17 cellular contexts compared by ENCODE assay signal in genomic region chr1:217563179-217563578, GRCh38.
DNase-seq lines count a peak whose midpoint lies in the region; ATAC-seq, FAIRE-seq and TF ChIP-seq lines count a peak whose summit lies in the region.
"Had no signal": no experiment of that assay in that cellular context is flagged by ENCODE, and none has a peak within 500 bp of the region (broad histone marks: within the 10 kb centered on the region; RNA-seq: fewer than 3 reads in every experiment).

No MANE protein-coding gene starts in this region.

- TF ChIP-seq POLR2A in HCT116 (IDR thresholded peaks at IDR 0.05; ENCODE audit: borderline replicate concordance, extremely low read depth, insufficient read depth, insufficient read length), result no peak

- ATAC-seq in HCT116, result no peak
- ATAC-seq in RWPE2 (ENCODE audit: low read depth), result no peak
- no peak for ATAC-seq in GM18858 (IDR thresholded peaks at IDR 0.05; ENCODE audit: unreplicated experiment)
- no peak for ATAC-seq in HG03280 (IDR thresholded peaks at IDR 0.05; ENCODE audit: unreplicated experiment)

- POLR2A ChIA-PET in HCT116 (lab: Charles Lee), result no interaction called here

- no TSS peak for BruUV-seq in HCT116 (replicated peaks; lab: Mats Ljungman, UMichigan)

- H3K4me2 ChIP-seq in HCT116 (ENCODE audit: low read length), result peak overlapping the region; percentile 6; the same call in 1 of the 2 replicates

- peaks cover 0 to 9% of the 10 kb centered on the region in 2 experiments; a peak in 2 of 4 replicates for H3K4me1 ChIP-seq in HCT116 (ENCODE audit: control insufficient read depth in 1 of 2, insufficient read depth in 2 of 2, low read length in 2 of 2)
- peaks cover 13% of the 10 kb centered on the region for H3K4me1 ChIP-seq in RWPE2 (ENCODE audit: insufficient read depth, poor library complexity, severe bottlenecking)

- H3K9me2 ChIP-seq in HCT116 (ENCODE audit: insufficient read depth), result no peaks in the 10 kb centered on the region

- H3K9me3 ChIP-seq in HCT116 (ENCODE audit: control insufficient read depth in 1 of 2, insufficient read depth in 1 of 2, low read depth in 1 of 2, low read length in 2 of 2) (no peaks in the 10 kb centered on the region), RWPE2 (ENCODE audit: severe bottlenecking) (no peaks in the 10 kb centered on the region)

- RAD21 ChIA-PET in HCT116 (lab: Charles Lee; ENCODE audit: low non-redundant PET in 1 of 2, low total read pairs in 2 of 2, uncharacterized antibody in 2 of 2, unreplicated experiment in 2 of 2), result no interaction called here

- no peaks in the 10 kb centered on the region for H4K20me1 ChIP-seq in HCT116 (ENCODE audit: insufficient read depth)

- TF ChIP-seq RAD21 in HCT116 (IDR thresholded peaks at IDR 0.05; ENCODE audit: low read depth), result no peak

- DNase-seq in HCT116 (ENCODE audit: low read depth, low spot score) (no peak), RWPE2 (ENCODE audit: low spot score) (no peak), epithelial cell of prostate (ENCODE audit: low read depth, low spot score) (no peak), NCI-H345 (lab: John Stamatoyannopoulos, UW) (no peak), urothelium cell line (ENCODE audit: low spot score) (no peak)
- DNase-seq: AML-193; CD4-positive, alpha-beta T cell; H7; NCI-H1092 treated with DMSO at 0.1 percent for 48 hours; NCI-H1694 treated with DMSO at 0.1 percent for 48 hours; NCI-H446; NCI-H748 treated with DMSO at 0.1 percent for 48 hours; SHP77 had no signal

- H3K27ac ChIP-seq in 22Rv1, result no peak overlapping the region
- H3K27ac ChIP-seq in HCT116 (ENCODE audit: low read depth, low read length), result no peak overlapping the region
- peak overlapping the region; percentile 64 for H3K27ac ChIP-seq in RWPE2 (ENCODE audit: poor library complexity, severe bottlenecking)
- H3K27ac ChIP-seq in epithelial cell of prostate, result peak overlapping the region; percentile 74

- no peak overlapping the region for H2AFZ ChIP-seq in HCT116 (ENCODE audit: low read depth, low read length, poor library complexity, severe bottlenecking)

- CTCF ChIA-PET in HCT116 (lab: Charles Lee), result no interaction called here

- H3K4me3 ChIP-seq in HCT116 (replicated peaks in 1 of 2; ENCODE audit: low read depth in 1 of 2, low read length in 2 of 2) (no peak overlapping the region), RWPE2 (ENCODE audit: severe bottlenecking) (no peak overlapping the region)

- H3K79me2 ChIP-seq in HCT116 (ENCODE audit: insufficient read depth, low read length), result no peaks in the 10 kb centered on the region

- TF ChIP-seq CTCF in 22Rv1 (IDR thresholded peaks at IDR 0.05) (peak; percentile 35), HCT116 (IDR thresholded peaks at IDR 0.05 in 2 of 3, conservative IDR thresholded peaks at IDR 0.05 in 1 of 3; ENCODE audit: borderline replicate concordance in 1 of 3, insufficient read depth in 1 of 3, low read depth in 2 of 3, low read length in 2 of 3) (no peak), RWPE2 (IDR thresholded peaks at IDR 0.05; ENCODE audit: poor library complexity, severe bottlenecking) (no peak)

- no peak for FAIRE-seq in urothelium cell line (lab: Jason Lieb, UNC)
- FAIRE-seq: A204.1 had no signal

- no peaks in the 10 kb centered on the region for H3K27me3 ChIP-seq in HCT116 (ENCODE audit: insufficient read depth, low read length)
- H3K27me3 ChIP-seq in RWPE2 (ENCODE audit: insufficient read depth, poor library complexity, severe bottlenecking), result no peaks in the 10 kb centered on the region

- H3K36me3 ChIP-seq in HCT116 (ENCODE audit: control insufficient read depth in 1 of 2, insufficient read depth in 2 of 2, low read length in 2 of 2) (no peaks in the 10 kb centered on the region), RWPE2 (ENCODE audit: low read depth) (no peaks in the 10 kb centered on the region)

- intact Hi-C loops in HCT116 (cut with micrococcal nuclease), result no loop called here

- no peak overlapping the region for H3K9ac ChIP-seq in HCT116 (ENCODE audit: low read length)

TF ChIP-seq in HCT116, 20 proteins besides CTCF, POLR2A, EP300 and RAD21:
- TF ChIP-seq TCF7L2 (IDR thresholded peaks at IDR 0.05; ENCODE audit: borderline replicate concordance, extremely low read depth, insufficient read depth, insufficient read length), result no peak
- no peak for TF ChIP-seq REST (IDR thresholded peaks at IDR 0.05; ENCODE audit: low read depth)
- TF ChIP-seq SP1 (IDR thresholded peaks at IDR 0.05; ENCODE audit: low read depth), result no peak
- no peak for TF ChIP-seq ZFX (IDR thresholded peaks at IDR 0.05)
- TF ChIP-seq SRF (IDR thresholded peaks at IDR 0.05; ENCODE audit: low read depth), result no peak

Comparison
In these comparisons a context has a peak if more than half of its experiments do, and no peak if none do; other contexts are left out.
1. H3K27ac ChIP-seq: peak in RWPE2 (single experiment) and epithelial cell of prostate (single experiment); none in 22Rv1 (single experiment) and HCT116 (single experiment).